Comparison of ENCODE assay signal across 1 cellular context in the genomic region with DNA sequence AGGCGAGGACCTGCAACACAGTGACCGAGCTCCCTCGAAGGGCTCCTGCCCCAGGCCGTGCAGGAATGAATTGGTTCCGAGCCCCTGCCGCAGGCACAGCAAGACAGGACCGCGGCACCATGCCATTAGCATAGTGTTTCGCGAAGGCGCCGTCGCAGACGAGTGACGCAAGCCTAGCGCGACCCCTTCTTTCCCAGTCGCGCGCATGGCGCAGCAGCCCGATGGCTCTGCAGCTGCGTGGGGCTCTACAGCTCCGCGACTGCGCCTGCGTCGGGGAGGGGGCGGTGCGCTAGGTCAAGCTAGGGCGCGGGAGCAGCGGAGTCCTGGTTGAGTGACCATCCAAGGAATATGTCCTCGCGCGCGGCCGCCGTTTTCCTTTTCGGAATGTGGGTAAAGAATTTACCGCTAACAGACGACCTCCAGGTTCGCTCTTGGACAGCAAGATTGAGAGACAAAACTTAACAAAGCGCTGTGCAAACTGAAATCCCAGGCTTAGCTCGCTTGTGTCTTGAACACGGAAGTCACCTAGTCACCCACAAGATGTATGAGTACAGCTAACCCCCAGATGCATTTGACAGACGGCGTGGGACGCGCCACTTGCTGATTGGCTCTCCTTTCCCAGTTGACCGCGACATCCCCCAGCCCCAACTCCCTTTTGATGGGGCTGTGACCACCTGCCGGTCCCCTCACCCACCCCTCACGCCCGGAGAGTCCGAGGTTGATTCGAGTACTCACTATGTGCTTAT.
TF ChIP-seq lines count a peak whose summit lies in the region.

Gene TRMT61B, minus strand, starts transcription at position 164 of the 746 bp plus-strand sequence. Its CDS starts 32 bp downstream, at position 132.

TF ChIP-seq in HepG2, 621 proteins besides CTCF, POLR2A, EP300 and RAD21 (continued from another document and continues in another):
- TF ChIP-seq ZNF609 (CRISPR knock-in tag; IDR thresholded peaks at IDR 0.05; ENCODE audit: borderline replicate concordance), result peak; percentile 68
- no peak for TF ChIP-seq ZNF615 (CRISPR knock-in tag; IDR thresholded peaks at IDR 0.05; ENCODE audit: borderline replicate concordance)
- TF ChIP-seq SMAD1 (CRISPR knock-in tag; IDR thresholded peaks at IDR 0.05; ENCODE audit: borderline replicate concordance, low read depth), result peak; percentile 99
- peak; percentile 98 for TF ChIP-seq ZSCAN21 (CRISPR knock-in tag; IDR thresholded peaks at IDR 0.05; ENCODE audit: borderline replicate concordance)
- TF ChIP-seq NBN (conservative IDR thresholded peaks at IDR 0.05), result no peak
- TF ChIP-seq, protein P1, sequence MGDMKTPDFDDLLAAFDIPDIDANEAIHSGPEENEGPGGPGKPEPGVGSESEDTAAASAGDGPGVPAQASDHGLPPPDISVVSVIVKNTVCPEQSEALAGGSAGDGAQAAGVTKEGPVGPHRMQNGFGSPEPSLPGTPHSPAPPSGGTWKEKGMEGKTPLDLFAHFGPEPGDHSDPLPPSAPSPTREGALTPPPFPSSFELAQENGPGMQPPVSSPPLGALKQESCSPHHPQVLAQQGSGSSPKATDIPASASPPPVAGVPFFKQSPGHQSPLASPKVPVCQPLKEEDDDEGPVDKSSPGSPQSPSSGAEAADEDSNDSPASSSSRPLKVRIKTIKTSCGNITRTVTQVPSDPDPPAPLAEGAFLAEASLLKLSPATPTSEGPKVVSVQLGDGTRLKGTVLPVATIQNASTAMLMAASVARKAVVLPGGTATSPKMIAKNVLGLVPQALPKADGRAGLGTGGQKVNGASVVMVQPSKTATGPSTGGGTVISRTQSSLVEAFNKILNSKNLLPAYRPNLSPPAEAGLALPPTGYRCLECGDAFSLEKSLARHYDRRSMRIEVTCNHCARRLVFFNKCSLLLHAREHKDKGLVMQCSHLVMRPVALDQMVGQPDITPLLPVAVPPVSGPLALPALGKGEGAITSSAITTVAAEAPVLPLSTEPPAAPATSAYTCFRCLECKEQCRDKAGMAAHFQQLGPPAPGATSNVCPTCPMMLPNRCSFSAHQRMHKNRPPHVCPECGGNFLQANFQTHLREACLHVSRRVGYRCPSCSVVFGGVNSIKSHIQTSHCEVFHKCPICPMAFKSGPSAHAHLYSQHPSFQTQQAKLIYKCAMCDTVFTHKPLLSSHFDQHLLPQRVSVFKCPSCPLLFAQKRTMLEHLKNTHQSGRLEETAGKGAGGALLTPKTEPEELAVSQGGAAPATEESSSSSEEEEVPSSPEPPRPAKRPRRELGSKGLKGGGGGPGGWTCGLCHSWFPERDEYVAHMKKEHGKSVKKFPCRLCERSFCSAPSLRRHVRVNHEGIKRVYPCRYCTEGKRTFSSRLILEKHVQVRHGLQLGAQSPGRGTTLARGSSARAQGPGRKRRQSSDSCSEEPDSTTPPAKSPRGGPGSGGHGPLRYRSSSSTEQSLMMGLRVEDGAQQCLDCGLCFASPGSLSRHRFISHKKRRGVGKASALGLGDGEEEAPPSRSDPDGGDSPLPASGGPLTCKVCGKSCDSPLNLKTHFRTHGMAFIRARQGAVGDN (CRISPR knock-in tag; IDR thresholded peaks at IDR 0.05), result peak; percentile 98
- TF ChIP-seq SAFB2 (CRISPR knock-in tag; IDR thresholded peaks at IDR 0.05; ENCODE audit: borderline replicate concordance, low read depth), result no peak; the same call in 1 of the 2 replicates
- peak; percentile 95 for TF ChIP-seq ZFP90 (CRISPR knock-in tag; IDR thresholded peaks at IDR 0.05; ENCODE audit: borderline replicate concordance)
- peak; percentile 99 for TF ChIP-seq SIN3B (IDR thresholded peaks at IDR 0.05; ENCODE audit: low read length)
- TF ChIP-seq ZUFSP (CRISPR knock-in tag; IDR thresholded peaks at IDR 0.05; ENCODE audit: borderline replicate concordance), result no peak
- TF ChIP-seq, protein P2, sequence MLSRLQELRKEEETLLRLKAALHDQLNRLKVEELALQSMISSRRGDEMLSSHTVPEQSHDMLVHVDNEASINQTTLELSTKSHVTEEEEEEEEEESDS (CRISPR knock-in tag; IDR thresholded peaks at IDR 0.05; ENCODE audit: borderline replicate concordance), result no peak; the same call in 1 of the 2 replicates
- peak; percentile 9 for TF ChIP-seq ZFP36 (IDR thresholded peaks at IDR 0.05; ENCODE audit: borderline replicate concordance, low read depth, low read length, partially characterized antibody)
- TF ChIP-seq BCL6 (CRISPR knock-in tag; IDR thresholded peaks at IDR 0.05), result peak; percentile 91
- TF ChIP-seq, protein P3, sequence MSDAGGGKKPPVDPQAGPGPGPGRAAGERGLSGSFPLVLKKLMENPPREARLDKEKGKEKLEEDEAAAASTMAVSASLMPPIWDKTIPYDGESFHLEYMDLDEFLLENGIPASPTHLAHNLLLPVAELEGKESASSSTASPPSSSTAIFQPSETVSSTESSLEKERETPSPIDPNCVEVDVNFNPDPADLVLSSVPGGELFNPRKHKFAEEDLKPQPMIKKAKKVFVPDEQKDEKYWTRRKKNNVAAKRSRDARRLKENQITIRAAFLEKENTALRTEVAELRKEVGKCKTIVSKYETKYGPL (CRISPR knock-in tag; IDR thresholded peaks at IDR 0.05), result no peak
- TF ChIP-seq ZNF446 (CRISPR knock-in tag; IDR thresholded peaks at IDR 0.05), result no peak
- no peak for TF ChIP-seq ZNF850 (CRISPR knock-in tag; conservative IDR thresholded peaks at IDR 0.05)
- TF ChIP-seq ZFP82 (CRISPR knock-in tag; IDR thresholded peaks at IDR 0.05; ENCODE audit: borderline replicate concordance), result 0 out of 2 replicates have a peak, but pooled peaks have one; percentile 53
- TF ChIP-seq ZNF296 (CRISPR knock-in tag; conservative IDR thresholded peaks at IDR 0.05), result peak; percentile 70; the same call in 1 of the 2 replicates
- peak; percentile 99 for TF ChIP-seq HDAC2 (CRISPR knock-in tag; IDR thresholded peaks at IDR 0.05)
- TF ChIP-seq ARID5B (CRISPR knock-in tag; IDR thresholded peaks at IDR 0.05), result peak; percentile 83
- peak; percentile 55; the same call in 1 of the 2 replicates for TF ChIP-seq ZNF547 (CRISPR knock-in tag; IDR thresholded peaks at IDR 0.05)
- TF ChIP-seq SATB2 (CRISPR knock-in tag; IDR thresholded peaks at IDR 0.05), result no peak; the same call in none of the 2 replicates
- TF ChIP-seq DMAP1 (CRISPR knock-in tag; IDR thresholded peaks at IDR 0.05), result peak; percentile 99
- peak; percentile 50; the same call in 1 of the 2 replicates for TF ChIP-seq IRX3 (CRISPR knock-in tag; IDR thresholded peaks at IDR 0.05; ENCODE audit: borderline replicate concordance, low read depth)
- 0 out of 2 replicates have a peak, but pooled peaks have one; percentile 38 for TF ChIP-seq ZNF644 (CRISPR knock-in tag; IDR thresholded peaks at IDR 0.05; ENCODE audit: low read depth)
- TF ChIP-seq, protein P4, sequence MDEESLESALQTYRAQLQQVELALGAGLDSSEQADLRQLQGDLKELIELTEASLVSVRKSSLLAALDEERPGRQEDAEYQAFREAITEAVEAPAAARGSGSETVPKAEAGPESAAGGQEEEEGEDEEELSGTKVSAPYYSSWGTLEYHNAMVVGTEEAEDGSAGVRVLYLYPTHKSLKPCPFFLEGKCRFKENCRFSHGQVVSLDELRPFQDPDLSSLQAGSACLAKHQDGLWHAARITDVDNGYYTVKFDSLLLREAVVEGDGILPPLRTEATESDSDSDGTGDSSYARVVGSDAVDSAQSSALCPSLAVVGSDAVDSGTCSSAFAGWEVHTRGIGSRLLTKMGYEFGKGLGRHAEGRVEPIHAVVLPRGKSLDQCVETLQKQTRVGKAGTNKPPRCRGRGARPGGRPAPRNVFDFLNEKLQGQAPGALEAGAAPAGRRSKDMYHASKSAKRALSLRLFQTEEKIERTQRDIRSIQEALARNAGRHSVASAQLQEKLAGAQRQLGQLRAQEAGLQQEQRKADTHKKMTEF (CRISPR knock-in tag; IDR thresholded peaks at IDR 0.05), result peak; percentile 97
- no peak for TF ChIP-seq MTA3 (CRISPR knock-in tag; IDR thresholded peaks at IDR 0.05)
- peak; percentile 88 for TF ChIP-seq SMAD9 (CRISPR knock-in tag; IDR thresholded peaks at IDR 0.05)
- TF ChIP-seq SRSF9 (IDR thresholded peaks at IDR 0.05; ENCODE audit: borderline replicate concordance, insufficient read depth, low read depth, low read length, poor library complexity, severe bottlenecking), result no peak
- no peak for TF ChIP-seq ZNF24 (IDR thresholded peaks at IDR 0.05)
- no peak for TF ChIP-seq SCMH1 (CRISPR knock-in tag; IDR thresholded peaks at IDR 0.05; ENCODE audit: borderline replicate concordance)
- TF ChIP-seq ZNF570 (CRISPR knock-in tag; IDR thresholded peaks at IDR 0.05; ENCODE audit: borderline replicate concordance), result 0 out of 2 replicates have a peak, but pooled peaks have one; percentile 27
- TF ChIP-seq ZNF335 (CRISPR knock-in tag; IDR thresholded peaks at IDR 0.05), result peak; percentile 80; the same call in 1 of the 2 replicates
- TF ChIP-seq ZNF275 (CRISPR knock-in tag; IDR thresholded peaks at IDR 0.05; ENCODE audit: borderline replicate concordance), result no peak
- 0 out of 2 replicates have a peak, but pooled peaks have one; percentile 49 for TF ChIP-seq ZSCAN20 (CRISPR knock-in tag; IDR thresholded peaks at IDR 0.05; ENCODE audit: borderline replicate concordance)
- no peak; the same call in 1 of the 2 replicates for TF ChIP-seq NFIC (IDR thresholded peaks at IDR 0.05; ENCODE audit: low read length)
- TF ChIP-seq ZNF839 (CRISPR knock-in tag; IDR thresholded peaks at IDR 0.05; ENCODE audit: borderline replicate concordance), result peak; percentile 94; the same call in 1 of the 2 replicates
- TF ChIP-seq SRSF1 (optimal IDR thresholded peaks at IDR 0.05; ENCODE audit: low read depth, low read length), result peak; percentile 26
- no peak for TF ChIP-seq ZSCAN30 (CRISPR knock-in tag; IDR thresholded peaks at IDR 0.05)
